ENCODE assay signal across 8 cellular contexts in genomic region chr19:3626473-3627350, GRCh38. TPM values are rescaled to one million over a fixed set of nuclear protein-coding genes. Genes with fewer than 3 reads are reported as not detected.
A peak's percentile ranks its signal among the peaks of the same experiment; 100 is the strongest.
DNase-seq lines count a peak whose midpoint lies in the region; ATAC-seq, FAIRE-seq and TF ChIP-seq lines count a peak whose summit lies in the region.

Gene CACTIN (minus strand): TSS chr19:3626790. CDS start chr19:3626762, 28 bp downstream.

- DNase-seq in CD8-positive, alpha-beta T cell, result peak; percentile 97 to 99 (median 99)
- DNase-seq in GM20000 (ENCODE audit: low spot score) (peak; percentile 100), HTR-8/SVneo (ENCODE audit: insufficient read length, low spot score) (peak; percentile 99), NOMO-1 treated with dmso at 0.1 percent for 144 hours (lab: John Stamatoyannopoulos, UW; ENCODE audit: unreplicated experiment) (peak; percentile 99), medulla oblongata (ENCODE audit: extremely low spot score) (peak; percentile 98)
- DNase-seq in activated CD8-positive, alpha-beta memory T cell treated with anti-CD3 and anti-CD28 coated beads for 48 hours (ENCODE audit: low read depth in 2 of 3, low spot score in 2 of 3), result peak; percentile 93 to 96 (median 95)
- DNase-seq in effector memory CD8-positive, alpha-beta T cell, result peak; percentile 97 to 99 (median 98)
- DNase-seq in stimulated activated CD8-positive, alpha-beta memory T cell treated with anti-CD3 and anti-CD28 coated beads, Interleukin-12 subunit alpha, Interleukin-12 subunit beta, amount 100 ng/mL, for 1 hour (ENCODE audit: low read depth), result peak; percentile 97

- ATAC-seq in CD8-positive, alpha-beta T cell, result peak; percentile 99
- peak; percentile 95 for ATAC-seq in effector memory CD8-positive, alpha-beta T cell (replicated peaks)

- peak within 1 kb of the TSS; percentile 85 for H3K4me3 Mint-ChIP-seq in CD8-positive, alpha-beta T cell
- H3K4me3 Mint-ChIP-seq in effector memory CD8-positive, alpha-beta T cell, result peak within 1 kb of the TSS; percentile 96 to 99

- CTCF ChIA-PET in CD8-positive, alpha-beta T cell (lab: Charles Lee), result interaction anchor here (1.1 to 1.5 kb wide), 4 partner anchors 39 to 76 kb away, joined by 3 to 6 read pairs (median 4); partner anchors contain the start of gene GIPC3

- H3K27ac Mint-ChIP-seq in CD8-positive, alpha-beta T cell, result peak within 1 kb of the TSS; percentile 99
- H3K27ac Mint-ChIP-seq in effector memory CD8-positive, alpha-beta T cell, result peak within 1 kb of the TSS; percentile 98 to 99

- no peaks in the 10 kb centered on the region for H3K9me3 ChIP-seq in CD8-positive, alpha-beta T cell (ENCODE audit: low read length)

- POLR2A ChIA-PET in CD8-positive, alpha-beta T cell (lab: Charles Lee), result interaction anchor here (0.6 to 1.2 kb wide), 5 partner anchors 19 to 795 kb away, joined by 3 to 4 read pairs (median 3); no protein-coding TSS in a partner anchor

- H3K9me3 Mint-ChIP-seq in CD8-positive, alpha-beta T cell, result no peaks in the 10 kb centered on the region
- H3K9me3 Mint-ChIP-seq in effector memory CD8-positive, alpha-beta T cell, result no peaks in the 10 kb centered on the region

- TF ChIP-seq CTCF in CD8-positive, alpha-beta T cell (IDR thresholded peaks at IDR 0.05), result no peak
- TF ChIP-seq CTCF in GM20000 (IDR thresholded peaks at IDR 0.05; ENCODE audit: extremely low read depth, missing control alignments), result no peak

- intact Hi-C loops in CD8-positive, alpha-beta T cell (cut with DNase I, micrococcal nuclease), result loop anchor here (1.0 to 5.0 kb wide), 12 partner anchors 54 to 1996 kb away; partner anchors contain the start of genes FZR1 (in 2 of the 2), HMG20B (in 2 of the 2), MFSD12 (in 2 of the 2) and MRPL54 (in 2 of the 2)

- peak; percentile 92 for FAIRE-seq in HTR-8/SVneo (lab: Jason Lieb, UNC)

- no peaks in the 10 kb centered on the region for H3K27me3 ChIP-seq in CD8-positive, alpha-beta T cell (ENCODE audit: insufficient read depth, low read length)

- H3K36me3 Mint-ChIP-seq in CD8-positive, alpha-beta T cell, result peaks cover 30% of the 10 kb centered on the region
- peaks cover 39% of the 10 kb centered on the region for H3K36me3 Mint-ChIP-seq in effector memory CD8-positive, alpha-beta T cell (ENCODE audit: insufficient read depth)

- peaks cover 20% of the 10 kb centered on the region for H3K4me1 ChIP-seq in CD8-positive, alpha-beta T cell (ENCODE audit: insufficient read depth, low read length)

- H3K27me3 Mint-ChIP-seq in CD8-positive, alpha-beta T cell (ENCODE audit: low read depth), result no peaks in the 10 kb centered on the region
- no peaks in the 10 kb centered on the region for H3K27me3 Mint-ChIP-seq in effector memory CD8-positive, alpha-beta T cell

- peaks cover 26% of the 10 kb centered on the region for H3K4me1 Mint-ChIP-seq in CD8-positive, alpha-beta T cell (ENCODE audit: low read depth)
- H3K4me1 Mint-ChIP-seq in effector memory CD8-positive, alpha-beta T cell (ENCODE audit: low read depth in 2 of 2), result peaks cover 26 to 35% of the 10 kb centered on the region in 2 donors

- H3K36me3 ChIP-seq in CD8-positive, alpha-beta T cell (ENCODE audit: insufficient read depth, low read length), result no peaks in the 10 kb centered on the region

- peak within 1 kb of the TSS; percentile 80 for H3K4me3 ChIP-seq in CD8-positive, alpha-beta T cell (ENCODE audit: low read depth, low read length)

- H3K27ac ChIP-seq in CD8-positive, alpha-beta T cell (ENCODE audit: low read depth, low read length), result peak within 1 kb of the TSS; percentile 74

RNA-seq across cellular contexts. Expression of gene CACTIN, which starts in this region (rescaled TPM):
- total RNA-seq in CD8-positive, alpha-beta T cell, result 10 to 100 TPM; 32.5 to 33.0 TPM

Comparison
In these comparisons a context has a peak if more than half of its experiments do, and no peak if none do; other contexts are left out.
1. Peak in every context shown above with its lines: DNase-seq, ATAC-seq, H3K4me3 ChIP-seq and H3K27ac ChIP-seq.